Comparison of ENCODE assay signal across 8 cellular contexts in genomic region chr10:78964952-78965633, GRCh38.
A peak's percentile ranks its signal among the peaks of the same experiment; 100 is the strongest.
DNase-seq lines count a peak whose midpoint lies in the region; ATAC-seq and TF ChIP-seq lines count a peak whose summit lies in the region.

No MANE protein-coding gene starts in this region.

- H3K23ac ChIP-seq in mesendoderm (ENCODE audit: low read length): no peak overlapping the region

- peak overlapping the region; percentile 46 for H3K4ac ChIP-seq in mesendoderm (ENCODE audit: low read depth, low read length)

- no peaks in the 10 kb centered on the region for H3K4me1 ChIP-seq in CD8-positive, alpha-beta memory T cell (ENCODE audit: insufficient read depth, low read length)
- H3K4me1 ChIP-seq in mammary epithelial cell (ENCODE audit: insufficient read depth, low read length): peaks cover 43% of the 10 kb centered on the region
- H3K4me1 ChIP-seq in mesendoderm (ENCODE audit: control insufficient read depth, low read depth, low read length): peaks cover 15% of the 10 kb centered on the region

- no peaks in the 10 kb centered on the region for H3K9me3 Mint-ChIP-seq in CD8-positive, alpha-beta memory T cell
- H3K9me3 Mint-ChIP-seq in CD14-positive monocyte: peaks cover 0 to 2% (median 0%) of the 10 kb centered on the region in 7 donors

- no peaks in the 10 kb centered on the region for H3K79me2 ChIP-seq in mammary epithelial cell (ENCODE audit: insufficient read depth, low read length)
- H3K79me2 ChIP-seq in mesendoderm (ENCODE audit: control insufficient read depth, insufficient read depth, low read length): no peaks in the 10 kb centered on the region

- intact Hi-C loops in mammary epithelial cell (cut with micrococcal nuclease): no loop called here
- intact Hi-C loops in CD14-positive monocyte (cut with micrococcal nuclease): no loop called here

- H3K4me1 Mint-ChIP-seq in CD8-positive, alpha-beta memory T cell: no peaks in the 10 kb centered on the region
- H3K4me1 Mint-ChIP-seq in CD14-positive monocyte: peaks cover 12% of the 10 kb centered on the region

- CTCF ChIA-PET in CD8-positive, alpha-beta memory T cell (lab: Charles Lee): no interaction called here
- CTCF ChIA-PET in mammary epithelial cell (lab: Charles Lee; ENCODE audit: low non-redundant PET): interaction anchor here (1.1 kb wide), 1 partner anchor 9 kb away, joined by 6 read pairs; no protein-coding TSS in a partner anchor

- no peaks in the 10 kb centered on the region for H3K27me3 Mint-ChIP-seq in CD8-positive, alpha-beta memory T cell
- H3K27me3 Mint-ChIP-seq in CD14-positive monocyte (ENCODE audit: low read depth in 3 of 3): peaks cover 7 to 33% (median 10%) of the 10 kb centered on the region in 3 donors

- POLR2A ChIA-PET in CD8-positive, alpha-beta memory T cell (lab: Charles Lee): no interaction called here

- H3K27me3 ChIP-seq in CD8-positive, alpha-beta memory T cell (ENCODE audit: insufficient read depth, low read length, poor library complexity, severe bottlenecking): no peaks in the 10 kb centered on the region
- no peaks in the 10 kb centered on the region for H3K27me3 ChIP-seq in mammary epithelial cell (ENCODE audit: insufficient read depth, low read length)
- H3K27me3 ChIP-seq in mesendoderm (ENCODE audit: insufficient read depth, low read length, poor library complexity): no peaks in the 10 kb centered on the region

- no peaks in the 10 kb centered on the region for H3K79me1 ChIP-seq in mesendoderm (ENCODE audit: low read length)

- peak overlapping the region; percentile 24 for H3K27ac ChIP-seq in CD8-positive, alpha-beta memory T cell (ENCODE audit: low read depth, low read length)
- H3K27ac ChIP-seq in mammary epithelial cell (ENCODE audit: insufficient read depth, low read depth, low read length) (no peak overlapping the region), mesendoderm (ENCODE audit: low read depth, low read length) (no peak overlapping the region)

- no peaks in the 10 kb centered on the region for H4K20me1 ChIP-seq in mammary epithelial cell (ENCODE audit: insufficient read depth, low read length)

- no peak overlapping the region for H3K18ac ChIP-seq in mesendoderm (ENCODE audit: low read length)

- TF ChIP-seq CTCF in mammary epithelial cell (conservative IDR thresholded peaks at IDR 0.05 in 1 of 2, IDR thresholded peaks at IDR 0.05 in 1 of 2; ENCODE audit: extremely low read depth in 1 of 2, insufficient read depth in 1 of 2, low read depth in 1 of 2, low read length in 2 of 2) (no peak), CD14-positive monocyte (IDR thresholded peaks at IDR 0.05) (no peak)

- BruUV-seq in mammary epithelial cell (replicated peaks; lab: Mats Ljungman, UMichigan): no TSS peak

- H3K4me3 ChIP-seq in CD8-positive, alpha-beta memory T cell (ENCODE audit: low read length): no peak overlapping the region
- no peak overlapping the region for H3K4me3 ChIP-seq in mammary epithelial cell (replicated peaks in 1 of 3; ENCODE audit: insufficient read depth in 1 of 3, low read depth in 2 of 3, low read length in 3 of 3)
- H3K4me3 ChIP-seq in mesendoderm (ENCODE audit: low read length): no peak overlapping the region

- peak overlapping the region; percentile 81 for H2BK5ac ChIP-seq in mesendoderm (ENCODE audit: low read length)

- H3K56ac ChIP-seq in mesendoderm (ENCODE audit: low read length): peak overlapping the region; percentile 68

- H2BK120ac ChIP-seq in mesendoderm (ENCODE audit: low read depth, low read length): peak overlapping the region; percentile 78

- H2AFZ ChIP-seq in mammary epithelial cell (ENCODE audit: low read depth, low read length): peak overlapping the region; percentile 40

- H3K9ac ChIP-seq in mammary epithelial cell (ENCODE audit: insufficient read depth, low read length) (peak overlapping the region; percentile 27), mesendoderm (ENCODE audit: low read length) (peak overlapping the region; percentile 22)

- no peaks in the 10 kb centered on the region for H3K36me3 Mint-ChIP-seq in CD8-positive, alpha-beta memory T cell
- no peaks in the 10 kb centered on the region for H3K36me3 Mint-ChIP-seq in CD14-positive monocyte

- WGBS in mammary epithelial cell (ENCODE audit: low coverage, missing lambda C conversion rate): 0% methylated on average over 15 of the region's 17 CpGs
- no CpG with 5 or more reads among the region's 17 CpGs for WGBS in mesendoderm (ENCODE audit: extremely low coverage, insufficient coverage, low lambda C conversion rate)

- H4K8ac ChIP-seq in mesendoderm (ENCODE audit: low read depth, low read length): no peak overlapping the region

- no peak overlapping the region for H2BK15ac ChIP-seq in mesendoderm (replicated peaks; ENCODE audit: low read depth)

- DNase-seq in CD8-positive, alpha-beta memory T cell: no peak
- peak; percentile 94 for DNase-seq in NCI-H146 (lab: John Stamatoyannopoulos, UW)
- DNase-seq in mammary epithelial cell: peak; percentile 79
- peak; percentile 97 for DNase-seq in mesendoderm
- DNase-seq in activated effector memory CD4-positive, alpha-beta T cell treated with anti-CD3 and anti-CD28 coated beads, Interleukin-2, amount 50 U/mL, for 16 hours: no peak
- DNase-seq in CD14-positive monocyte (ENCODE audit: low spot score): no peak
- no peak for DNase-seq in SKM-1 (lab: John Stamatoyannopoulos, UW; ENCODE audit: unreplicated experiment)

- H3K9me3 ChIP-seq in CD8-positive, alpha-beta memory T cell (ENCODE audit: low read length): no peaks in the 10 kb centered on the region
- H3K9me3 ChIP-seq in mammary epithelial cell (replicated peaks; ENCODE audit: insufficient read depth, low read length): no peaks in the 10 kb centered on the region

- no peaks in the 10 kb centered on the region for H3K36me3 ChIP-seq in CD8-positive, alpha-beta memory T cell (ENCODE audit: insufficient read depth, low read length)
- H3K36me3 ChIP-seq in mammary epithelial cell (ENCODE audit: insufficient read depth, low read length) (no peaks in the 10 kb centered on the region), mesendoderm (ENCODE audit: control insufficient read depth, insufficient read depth, low read length) (no peaks in the 10 kb centered on the region)

- no peak overlapping the region for H4K5ac ChIP-seq in mesendoderm (ENCODE audit: low read length)

- in situ Hi-C loops in mammary epithelial cell (cut with MboI; ENCODE audit: low sequenced_read_pairs in 2 of 2): no loop called here

- H2AK5ac ChIP-seq in mesendoderm (ENCODE audit: low read length): peak overlapping the region; percentile 19

- dilution Hi-C loops in mammary epithelial cell (cut with HindIII; ENCODE audit: low sequenced_read_pairs): loop anchor here (5.0 kb wide), 1 partner anchor 72 kb away; no protein-coding TSS in a partner anchor

- H3K27ac Mint-ChIP-seq in CD8-positive, alpha-beta memory T cell: peak overlapping the region in 1 of 8 donors; percentile 79
- H3K27ac Mint-ChIP-seq in CD14-positive monocyte: no peak overlapping the region

- no peak overlapping the region for H3K4me3 Mint-ChIP-seq in CD8-positive, alpha-beta memory T cell
- H3K4me3 Mint-ChIP-seq in CD14-positive monocyte: no peak overlapping the region

- ATAC-seq in HG02610 (IDR thresholded peaks at IDR 0.05; ENCODE audit: unreplicated experiment): no peak

- peak overlapping the region; percentile 53 for H3K4me2 ChIP-seq in mammary epithelial cell (ENCODE audit: insufficient read depth, low read depth, low read length)
- no peak overlapping the region for H3K4me2 ChIP-seq in mesendoderm (ENCODE audit: low read length)

Comparison
In these comparisons a context has a peak if more than half of its experiments do, and no peak if none do; other contexts are left out.
1. DNase-seq: peak in NCI-H146 (single experiment), mammary epithelial cell (single experiment) and mesendoderm (single experiment); none in CD8-positive, alpha-beta memory T cell (0 of 5), activated effector memory CD4-positive, alpha-beta T cell treated with anti-CD3 and anti-CD28 coated beads, Interleukin-2, amount 50 U/mL, for 16 hours (single experiment), CD14-positive monocyte (single experiment) and SKM-1 (single experiment).